Comparison of ENCODE assay signal across 8 cellular contexts in the genomic region with DNA sequence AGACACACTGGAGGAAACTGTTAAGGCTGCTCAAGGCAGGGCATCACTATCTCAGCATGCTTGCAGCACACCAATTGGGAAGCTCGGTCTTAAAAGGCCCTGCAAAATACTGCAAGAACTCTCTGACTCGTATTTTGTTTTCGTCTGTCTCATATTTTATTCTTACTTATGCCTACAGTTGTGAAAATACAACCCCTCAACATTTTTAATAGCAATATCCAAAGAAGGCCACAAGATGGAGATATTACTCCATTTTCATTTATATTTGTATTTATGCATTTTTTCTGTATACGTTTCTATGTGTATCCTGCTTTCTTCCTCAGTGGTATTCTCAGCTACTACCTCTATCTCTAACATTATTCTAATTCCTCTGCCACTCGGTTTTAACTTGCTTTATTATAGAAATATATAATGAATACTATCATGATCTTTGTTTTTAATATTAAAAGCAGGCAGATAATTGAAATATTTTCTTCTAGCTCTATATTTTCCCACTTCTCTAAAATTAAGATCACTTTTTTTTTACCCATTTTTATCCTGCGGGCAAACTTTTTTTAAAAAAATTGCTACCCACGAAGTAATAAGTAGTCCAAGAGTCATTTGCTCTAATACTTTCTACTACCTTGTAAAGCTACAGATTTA. TPM values are rescaled to one million over a fixed set of nuclear protein-coding genes. Genes with fewer than 3 reads are reported as not detected.
A peak's percentile ranks its signal among the peaks of the same experiment; 100 is the strongest.
DNase-seq lines count a peak whose midpoint lies in the region; ATAC-seq, FAIRE-seq and TF ChIP-seq lines count a peak whose summit lies in the region.

No MANE protein-coding gene starts in this region.

- no peaks in the 10 kb centered on the region for H3K4me1 ChIP-seq in osteoblast (ENCODE audit: insufficient read depth, low read length)

- DNase-seq in MV-4-11 (lab: John Stamatoyannopoulos, UW) (peak; percentile 39), coronary artery (ENCODE audit: low spot score) (no peak), osteoblast (ENCODE audit: insufficient read length, low spot score, missing footprints) (peak; percentile 29), GM19238 (ENCODE audit: insufficient read length, low spot score) (no peak), activated gamma-delta T cell (lab: John Stamatoyannopoulos, UW) (no peak)
- DNase-seq in activated naive CD4-positive, alpha-beta T cell treated with anti-CD3 and anti-CD28 coated beads, Interleukin-2, amount 10 ng/mL, durations not matched to agents 7 days and 5 days: no peak

- CTCF ChIA-PET in activated naive CD4-positive, alpha-beta T cell treated with anti-CD3 and anti-CD28 coated beads, Interleukin-2, amount 10 ng/mL, durations not matched to agents 7 days and 5 days (lab: Charles Lee): interaction anchor here (0.6 to 5.6 kb wide), 18 partner anchors 9 to 1077 kb away, joined by 3 to 49 read pairs (median 4); no protein-coding TSS in a partner anchor

- H3K27me3 ChIP-seq in osteoblast (ENCODE audit: insufficient read depth, low read length): no peaks in the 10 kb centered on the region

- H3K4me3 Mint-ChIP-seq in activated naive CD4-positive, alpha-beta T cell treated with anti-CD3 and anti-CD28 coated beads, Interleukin-2, amount 10 ng/mL, durations not matched to agents 7 days and 5 days: no peak overlapping the region

- peaks cover 10% of the 10 kb centered on the region for H4K20me1 ChIP-seq in osteoblast (ENCODE audit: insufficient read depth, low read length)

- no peak overlapping the region for H3K4me2 ChIP-seq in osteoblast (ENCODE audit: insufficient read depth, low read length)

- peaks cover 63% of the 10 kb centered on the region for H3K79me2 ChIP-seq in osteoblast (ENCODE audit: insufficient read depth, low read length)

- no peaks in the 10 kb centered on the region for H3K36me3 Mint-ChIP-seq in activated naive CD4-positive, alpha-beta T cell treated with anti-CD3 and anti-CD28 coated beads, Interleukin-2, amount 10 ng/mL, durations not matched to agents 7 days and 5 days

- peak; percentile 94 for FAIRE-seq in G401.6 (lab: Jason Lieb, UNC)

- ATAC-seq in GM18517 (IDR thresholded peaks at IDR 0.05; ENCODE audit: unreplicated experiment): no peak

- H3K9me3 ChIP-seq in osteoblast (ENCODE audit: low read depth, low read length): no peaks in the 10 kb centered on the region

- H3K27me3 Mint-ChIP-seq in activated naive CD4-positive, alpha-beta T cell treated with anti-CD3 and anti-CD28 coated beads, Interleukin-2, amount 10 ng/mL, durations not matched to agents 7 days and 5 days: no peaks in the 10 kb centered on the region

- H3K4me1 Mint-ChIP-seq in activated naive CD4-positive, alpha-beta T cell treated with anti-CD3 and anti-CD28 coated beads, Interleukin-2, amount 10 ng/mL, durations not matched to agents 7 days and 5 days: peaks cover 7% of the 10 kb centered on the region

- peak; percentile 25 for TF ChIP-seq CTCF in coronary artery (IDR thresholded peaks at IDR 0.05)
- TF ChIP-seq CTCF in osteoblast (IDR thresholded peaks at IDR 0.05; ENCODE audit: extremely low read depth, low read depth, low read length): peak; percentile 53

- no peaks in the 10 kb centered on the region for H3K9me3 Mint-ChIP-seq in activated naive CD4-positive, alpha-beta T cell treated with anti-CD3 and anti-CD28 coated beads, Interleukin-2, amount 10 ng/mL, durations not matched to agents 7 days and 5 days

- no peaks in the 10 kb centered on the region for H3K36me3 ChIP-seq in osteoblast (ENCODE audit: insufficient read depth, low read length)

- H3K4me3 ChIP-seq in coronary artery: no peak overlapping the region
- H3K4me3 ChIP-seq in osteoblast (ENCODE audit: insufficient read depth, low read length): no peak overlapping the region

- no peak overlapping the region for H2AFZ ChIP-seq in osteoblast (ENCODE audit: low read length)

- H3K27ac ChIP-seq in coronary artery (no peak overlapping the region), osteoblast (ENCODE audit: low read depth, low read length) (no peak overlapping the region)

- no peak overlapping the region for H3K27ac Mint-ChIP-seq in activated naive CD4-positive, alpha-beta T cell treated with anti-CD3 and anti-CD28 coated beads, Interleukin-2, amount 10 ng/mL, durations not matched to agents 7 days and 5 days

RNA-seq across cellular contexts. Expression of a gene that starts 10.0 kb away (rescaled TPM):
- total RNA-seq in osteoblast: 83.1 and 83.2 TPM in 2 replicates

Comparison
In these comparisons a context has a peak if more than half of its experiments do, and no peak if none do; other contexts are left out.
1. DNase-seq: peak in MV-4-11 (single experiment) and osteoblast (single experiment); none in coronary artery (single experiment), GM19238 (single experiment), activated gamma-delta T cell (single experiment) and activated naive CD4-positive, alpha-beta T cell treated with anti-CD3 and anti-CD28 coated beads, Interleukin-2, amount 10 ng/mL, durations not matched to agents 7 days and 5 days (single experiment).